In genomic region chr11:125887373-125888324, GRCh38 we compare ENCODE assay signal across 1 cellular context.
A peak's percentile ranks its signal among the peaks of the same experiment; 100 is the strongest.
TF ChIP-seq lines count a peak whose summit lies in the region.

Gene HYLS1, plus strand, starts transcription at chr11:125887668. Its CDS starts 11,701 bp downstream, at chr11:125899369.

TF ChIP-seq in HepG2, 621 proteins besides CTCF, POLR2A, EP300 and RAD21 (continued from another document and continues in another):
- TF ChIP-seq GPBP1L1 (CRISPR knock-in tag; IDR thresholded peaks at IDR 0.05) (no peak), SIN3B (IDR thresholded peaks at IDR 0.05; ENCODE audit: low read length) (no peak), ZNF646 (CRISPR knock-in tag; IDR thresholded peaks at IDR 0.05) (no peak), ATF2 (CRISPR knock-in tag; IDR thresholded peaks at IDR 0.05) (no peak), KLF16 (CRISPR knock-in tag; IDR thresholded peaks at IDR 0.05) (no peak), TBX3 (IDR thresholded peaks at IDR 0.05; ENCODE audit: borderline replicate concordance) (no peak), ESRRA (CRISPR knock-in tag; IDR thresholded peaks at IDR 0.05; ENCODE audit: low read depth) (0 out of 2 replicates have a peak, but pooled peaks have one; percentile 59), ARID2 (CRISPR knock-in tag; IDR thresholded peaks at IDR 0.05; ENCODE audit: borderline replicate concordance) (no peak), MXD1 (CRISPR knock-in tag; IDR thresholded peaks at IDR 0.05) (no peak; the same call in none of the 2 replicates), HDAC2 (CRISPR knock-in tag; IDR thresholded peaks at IDR 0.05) (peak; percentile 31; the same call in 1 of the 2 replicates), SP5 (CRISPR knock-in tag; IDR thresholded peaks at IDR 0.05; ENCODE audit: borderline replicate concordance, low read depth) (no peak), ZNF121 (CRISPR knock-in tag; IDR thresholded peaks at IDR 0.05) (no peak), TSC22D2 (CRISPR knock-in tag; IDR thresholded peaks at IDR 0.05; ENCODE audit: borderline replicate concordance) (no peak), ZNF260 (CRISPR knock-in tag; IDR thresholded peaks at IDR 0.05; ENCODE audit: borderline replicate concordance, low read depth) (no peak), BORCS8-MEF2B (CRISPR knock-in tag; IDR thresholded peaks at IDR 0.05) (0 out of 2 replicates have a peak, but pooled peaks have one; percentile 53), GTF2F1 (IDR thresholded peaks at IDR 0.05; ENCODE audit: low read length) (no peak), GMEB2 (CRISPR knock-in tag; IDR thresholded peaks at IDR 0.05; ENCODE audit: low read depth) (no peak), SCMH1 (CRISPR knock-in tag; IDR thresholded peaks at IDR 0.05; ENCODE audit: borderline replicate concordance) (no peak), ZSCAN21 (CRISPR knock-in tag; IDR thresholded peaks at IDR 0.05; ENCODE audit: borderline replicate concordance) (0 out of 2 replicates have a peak, but pooled peaks have one; percentile 37), MTA1 (CRISPR knock-in tag; IDR thresholded peaks at IDR 0.05; ENCODE audit: borderline replicate concordance) (peak; percentile 62; the same call in 1 of the 2 replicates), GZF1 (CRISPR knock-in tag; IDR thresholded peaks at IDR 0.05) (0 out of 2 replicates have a peak, but pooled peaks have one; percentile 17), ZNF83 (CRISPR knock-in tag; IDR thresholded peaks at IDR 0.05; ENCODE audit: borderline replicate concordance) (no peak), ZNF770 (CRISPR knock-in tag; IDR thresholded peaks at IDR 0.05) (peak; percentile 81; the same call in 1 of the 2 replicates), POLR2AphosphoS5 (IDR thresholded peaks at IDR 0.05; ENCODE audit: low read depth, low read length) (peak; percentile 53; the same call in 1 of the 2 replicates), ISL2 (CRISPR knock-in tag; IDR thresholded peaks at IDR 0.05) (no peak), SALL2 (CRISPR knock-in tag; IDR thresholded peaks at IDR 0.05) (peak; percentile 22; the same call in 1 of the 2 replicates), JARID2 (CRISPR knock-in tag; IDR thresholded peaks at IDR 0.05; ENCODE audit: insufficient replicate concordance) (no peak), LBX2 (CRISPR knock-in tag; IDR thresholded peaks at IDR 0.05; ENCODE audit: borderline replicate concordance) (no peak), EZH2 (conservative IDR thresholded peaks at IDR 0.05; ENCODE audit: low read depth, low read length) (no peak), HOXA3 (CRISPR knock-in tag; IDR thresholded peaks at IDR 0.05) (peak; percentile 74; the same call in 1 of the 2 replicates), ZNF530 (CRISPR knock-in tag; IDR thresholded peaks at IDR 0.05; ENCODE audit: low read depth) (no peak), ARID3A (IDR thresholded peaks at IDR 0.05; ENCODE audit: low read depth, low read length) (no peak), SMARCE1 (IDR thresholded peaks at IDR 0.05; ENCODE audit: borderline replicate concordance) (no peak), SPEN (CRISPR knock-in tag; IDR thresholded peaks at IDR 0.05; ENCODE audit: low read depth) (peak; percentile 76), ZBTB39 (CRISPR knock-in tag; IDR thresholded peaks at IDR 0.05) (no peak), ZBTB49 (CRISPR knock-in tag; IDR thresholded peaks at IDR 0.05; ENCODE audit: borderline replicate concordance) (no peak), ZNF784 (CRISPR knock-in tag; IDR thresholded peaks at IDR 0.05; ENCODE audit: borderline replicate concordance) (no peak)
